In the genomic region with DNA sequence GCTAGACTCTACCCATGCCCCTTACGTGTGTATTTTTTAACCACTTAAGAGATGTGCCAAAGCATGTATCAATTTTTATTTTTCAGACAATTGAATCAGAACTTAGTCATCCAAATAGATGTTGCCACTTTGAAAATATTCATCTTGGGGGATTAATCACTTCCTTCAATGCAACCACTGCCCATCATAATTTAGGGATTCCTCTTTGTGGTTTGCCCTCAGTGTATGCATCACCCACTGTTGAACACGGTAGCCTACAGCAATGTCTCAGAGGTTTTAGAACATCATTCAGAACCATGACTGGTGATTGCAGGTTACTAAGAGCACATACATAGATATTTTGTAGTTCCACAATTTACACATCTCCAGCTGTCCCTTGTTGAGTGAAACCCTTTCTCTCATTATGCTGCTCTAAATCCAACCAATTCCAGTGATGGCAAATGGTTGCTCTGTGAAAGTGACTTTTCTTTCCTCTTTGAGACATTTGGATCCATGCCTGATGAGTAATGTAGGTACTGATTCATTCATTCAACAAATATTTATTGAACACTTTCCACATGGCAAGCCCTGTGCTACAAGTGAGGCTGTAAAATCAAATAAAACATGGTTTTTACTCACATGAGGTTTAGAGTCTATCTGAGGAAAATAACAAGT, we compare ENCODE assay signal across 9 cellular contexts.
DNase-seq lines count a peak whose midpoint lies in the region; ATAC-seq and TF ChIP-seq lines count a peak whose summit lies in the region.
"Had no signal": no experiment of that assay in that cellular context is flagged by ENCODE, and none has a peak within 500 bp of the region (broad histone marks: within the 10 kb centered on the region; RNA-seq: fewer than 3 reads in every experiment).

No MANE protein-coding gene starts in this region.

- H3K36me3 Mint-ChIP-seq in activated naive CD4-positive, alpha-beta T cell treated with anti-CD3 and anti-CD28 coated beads, Interleukin-2, amount 50 U/mL, for 72 hours = no peaks in the 10 kb centered on the region
- H3K36me3 Mint-ChIP-seq in activated naive CD4-positive, alpha-beta T cell treated with anti-CD3 and anti-CD28 coated beads, Interleukin-2, amount 10 ng/mL, durations not matched to agents 7 days and 5 days = no peaks in the 10 kb centered on the region
- H3K36me3 Mint-ChIP-seq in activated T-helper 2 cell treated with anti-CD3 and anti-CD28 coated beads, Interferon-gamma antibody, Interleukin-2, Interleukin-4, amounts not matched to agents 10 μg/mL and 5 μg/mL and 100 μg/mL, durations not matched to agents 14 hours and 24 hours and 36 hours (ENCODE audit: low read depth) = no peaks in the 10 kb centered on the region

- H3K27me3 Mint-ChIP-seq in activated naive CD4-positive, alpha-beta T cell treated with anti-CD3 and anti-CD28 coated beads, Interleukin-2, amount 10 ng/mL, durations not matched to agents 7 days and 5 days = peaks cover 22% of the 10 kb centered on the region
- H3K27me3 Mint-ChIP-seq in activated T-helper 2 cell treated with anti-CD3 and anti-CD28 coated beads, Interferon-gamma antibody, Interleukin-2, Interleukin-4, amounts not matched to agents 10 μg/mL and 5 μg/mL and 100 μg/mL, durations not matched to agents 14 hours and 24 hours and 36 hours (ENCODE audit: low read depth) = peaks cover 36% of the 10 kb centered on the region

- H3K4me3 Mint-ChIP-seq in activated naive CD4-positive, alpha-beta T cell treated with anti-CD3 and anti-CD28 coated beads, Interleukin-2, amount 10 ng/mL, durations not matched to agents 7 days and 5 days = no peak overlapping the region
- no peak overlapping the region for H3K4me3 Mint-ChIP-seq in activated T-helper 2 cell treated with anti-CD3 and anti-CD28 coated beads, Interferon-gamma antibody, Interleukin-2, Interleukin-4, amounts not matched to agents 10 μg/mL and 5 μg/mL and 100 μg/mL, durations not matched to agents 14 hours and 24 hours and 36 hours (ENCODE audit: low read depth)

- H3K4me3 ChIP-seq in SJSA1 = no peak overlapping the region
- H3K4me3 ChIP-seq in urinary bladder (ENCODE audit: low read depth, low read length) = no peak overlapping the region

- DNase-seq in activated naive CD4-positive, alpha-beta T cell treated with anti-CD3 and anti-CD28 coated beads, Interleukin-2, amount 50 U/mL, for 72 hours (ENCODE audit: low spot score in 2 of 2) = peak in 1 of 2 donors; percentile 33
- no peak for DNase-seq in activated naive CD4-positive, alpha-beta T cell treated with anti-CD3 and anti-CD28 coated beads, Interleukin-2, amount 10 ng/mL, durations not matched to agents 7 days and 5 days
- peak; percentile 62 to 85 for DNase-seq in SJSA1 (ENCODE audit: low read depth in 1 of 2, low spot score in 2 of 2)
- peak; percentile 99 to 100 for DNase-seq in foreskin keratinocyte
- DNase-seq in NCI-H1105 (lab: John Stamatoyannopoulos, UW) = no peak
- no peak for DNase-seq in activated T-helper 2 cell treated with anti-CD3 and anti-CD28 coated beads, Interferon-gamma antibody, Interleukin-2, Interleukin-4, amounts not matched to agents 10 μg/mL and 5 μg/mL and 100 μg/mL, durations not matched to agents 14 hours and 24 hours and 36 hours (ENCODE audit: low spot score)
- DNase-seq: Right ventricle myocardium superior had no signal

- intact Hi-C loops in activated T-helper 2 cell treated with anti-CD3 and anti-CD28 coated beads, Interferon-gamma antibody, Interleukin-2, Interleukin-4, amounts not matched to agents 10 μg/mL and 5 μg/mL and 100 μg/mL, durations not matched to agents 14 hours and 24 hours and 36 hours (cut with micrococcal nuclease) = no loop called here

- H3K36me3 ChIP-seq in SJSA1 (no peaks in the 10 kb centered on the region), urinary bladder (ENCODE audit: insufficient read depth) (no peaks in the 10 kb centered on the region)

- H3K4me1 ChIP-seq in SJSA1 (replicated peaks) (peaks cover 32% of the 10 kb centered on the region), foreskin keratinocyte (peaks cover 34% of the 10 kb centered on the region), urinary bladder (ENCODE audit: insufficient read depth) (peaks cover 2% of the 10 kb centered on the region)

- peak overlapping the region; percentile 72 to 92 for H3K27ac Mint-ChIP-seq in activated naive CD4-positive, alpha-beta T cell treated with anti-CD3 and anti-CD28 coated beads, Interleukin-2, amount 50 U/mL, for 72 hours
- no peak overlapping the region for H3K27ac Mint-ChIP-seq in activated naive CD4-positive, alpha-beta T cell treated with anti-CD3 and anti-CD28 coated beads, Interleukin-2, amount 10 ng/mL, durations not matched to agents 7 days and 5 days
- H3K27ac Mint-ChIP-seq in activated T-helper 2 cell treated with anti-CD3 and anti-CD28 coated beads, Interferon-gamma antibody, Interleukin-2, Interleukin-4, amounts not matched to agents 10 μg/mL and 5 μg/mL and 100 μg/mL, durations not matched to agents 14 hours and 24 hours and 36 hours = no peak overlapping the region

- no peaks in the 10 kb centered on the region for H3K9me3 ChIP-seq in SJSA1 (replicated peaks)

- WGBS in urinary bladder = 81% methylated on average over 2 of the region's 2 CpGs

- H3K4me1 Mint-ChIP-seq in activated naive CD4-positive, alpha-beta T cell treated with anti-CD3 and anti-CD28 coated beads, Interleukin-2, amount 10 ng/mL, durations not matched to agents 7 days and 5 days = no peaks in the 10 kb centered on the region
- H3K4me1 Mint-ChIP-seq in activated T-helper 2 cell treated with anti-CD3 and anti-CD28 coated beads, Interferon-gamma antibody, Interleukin-2, Interleukin-4, amounts not matched to agents 10 μg/mL and 5 μg/mL and 100 μg/mL, durations not matched to agents 14 hours and 24 hours and 36 hours (ENCODE audit: low read depth) = peaks cover 6% of the 10 kb centered on the region

- TF ChIP-seq CTCF in foreskin keratinocyte (conservative IDR thresholded peaks at IDR 0.05) = no peak

- H3K9me3 Mint-ChIP-seq in activated naive CD4-positive, alpha-beta T cell treated with anti-CD3 and anti-CD28 coated beads, Interleukin-2, amount 50 U/mL, for 72 hours = no peaks in the 10 kb centered on the region
- no peaks in the 10 kb centered on the region for H3K9me3 Mint-ChIP-seq in activated naive CD4-positive, alpha-beta T cell treated with anti-CD3 and anti-CD28 coated beads, Interleukin-2, amount 10 ng/mL, durations not matched to agents 7 days and 5 days
- H3K9me3 Mint-ChIP-seq in activated T-helper 2 cell treated with anti-CD3 and anti-CD28 coated beads, Interferon-gamma antibody, Interleukin-2, Interleukin-4, amounts not matched to agents 10 μg/mL and 5 μg/mL and 100 μg/mL, durations not matched to agents 14 hours and 24 hours and 36 hours = no peaks in the 10 kb centered on the region

- H3K27me3 ChIP-seq in SJSA1 (replicated peaks) = no peaks in the 10 kb centered on the region
- no peaks in the 10 kb centered on the region for H3K27me3 ChIP-seq in foreskin keratinocyte

- CTCF ChIA-PET in activated naive CD4-positive, alpha-beta T cell treated with anti-CD3 and anti-CD28 coated beads, Interleukin-2, amount 10 ng/mL, durations not matched to agents 7 days and 5 days (lab: Charles Lee) = no interaction called here

- H3K27ac ChIP-seq in SJSA1 (peak overlapping the region; percentile 92), foreskin keratinocyte (peak overlapping the region; percentile 99), urinary bladder (ENCODE audit: low read depth) (peak overlapping the region; percentile 72)

- peak; percentile 93 to 96 for ATAC-seq in activated naive CD4-positive, alpha-beta T cell treated with anti-CD3 and anti-CD28 coated beads, Interleukin-2, amount 50 U/mL, for 72 hours
- peak; percentile 86 for ATAC-seq in foreskin keratinocyte
- ATAC-seq in HG03378 (IDR thresholded peaks at IDR 0.05; ENCODE audit: unreplicated experiment) = no peak

Comparison
In these comparisons a context has a peak if more than half of its experiments do, and no peak if none do; other contexts are left out.
1. H3K27ac Mint-ChIP-seq: peak in activated naive CD4-positive, alpha-beta T cell treated with anti-CD3 and anti-CD28 coated beads, Interleukin-2, amount 50 U/mL, for 72 hours (2 of 2); none in activated naive CD4-positive, alpha-beta T cell treated with anti-CD3 and anti-CD28 coated beads, Interleukin-2, amount 10 ng/mL, durations not matched to agents 7 days and 5 days (single experiment) and activated T-helper 2 cell treated with anti-CD3 and anti-CD28 coated beads, Interferon-gamma antibody, Interleukin-2, Interleukin-4, amounts not matched to agents 10 μg/mL and 5 μg/mL and 100 μg/mL, durations not matched to agents 14 hours and 24 hours and 36 hours (single experiment).
2. DNase-seq: peak in SJSA1 (2 of 2) and foreskin keratinocyte (2 of 2); none in activated naive CD4-positive, alpha-beta T cell treated with anti-CD3 and anti-CD28 coated beads, Interleukin-2, amount 10 ng/mL, durations not matched to agents 7 days and 5 days (single experiment), NCI-H1105 (single experiment) and activated T-helper 2 cell treated with anti-CD3 and anti-CD28 coated beads, Interferon-gamma antibody, Interleukin-2, Interleukin-4, amounts not matched to agents 10 μg/mL and 5 μg/mL and 100 μg/mL, durations not matched to agents 14 hours and 24 hours and 36 hours (single experiment).
3. Peak in every context shown above with its lines, with median percentiles within 50 percentile points of each other: H3K27ac ChIP-seq.